29 cellular contexts compared by ENCODE assay signal in genomic region chr2:36683002-36683401, GRCh38. TPM values are rescaled to one million over a fixed set of nuclear protein-coding genes. Genes with fewer than 3 reads are reported as not detected.
"Had no signal": no experiment of that assay in that cellular context is flagged by ENCODE, and none has a peak within 500 bp of the region (broad histone marks: within the 10 kb centered on the region; RNA-seq: fewer than 3 reads in every experiment).

No MANE protein-coding gene starts in this region.

- H3K27ac Mint-ChIP-seq: stimulated activated effector memory CD8-positive, alpha-beta T cell treated with anti-CD3 and anti-CD28 coated beads, Interleukin-12 subunit alpha, Interleukin-12 subunit beta, amount 100 ng/mL, for 72 hours; stimulated activated memory B cell treated with anti-CD40 and anti-IgM and Interleukin-4, amounts not matched to agents 10 μg/mL and 1 μg/mL and 100 μg/mL, for 72 hours; stimulated activated naive B cell treated with anti-CD40 and anti-IgM and Interleukin-4, amounts not matched to agents 10 μg/mL and 1 μg/mL and 100 μg/mL, for 72 hours; stimulated activated naive CD8-positive, alpha-beta T cell treated with anti-CD3 and anti-CD28 coated beads, Interleukin-15, amount 100 ng/mL, for 72 hours; stimulated activated naive CD8-positive, alpha-beta T cell treated with anti-CD3 and anti-CD28 coated beads, Interleukin-15, Interleukin-2, amounts not matched to agents 100 ng/mL and 50 ng/mL, for 24 hours; type B pancreatic cell had no signal

- H3K4me3 ChIP-seq: stomach, suprapubic skin, testis, thoracic aorta, thyroid gland, tibial artery, tibial nerve, transverse colon, upper lobe of left lung, upper lobe of right lung, uterus, vagina had no signal

- H3K36me3 Mint-ChIP-seq: stimulated activated effector memory CD8-positive, alpha-beta T cell treated with anti-CD3 and anti-CD28 coated beads, Interleukin-12 subunit alpha, Interleukin-12 subunit beta, amount 100 ng/mL, for 72 hours; stimulated activated memory B cell treated with anti-CD40 and anti-IgM and Interleukin-4, amounts not matched to agents 10 μg/mL and 1 μg/mL and 100 μg/mL, for 72 hours had no signal

- H3K4me1 Mint-ChIP-seq: stimulated activated effector memory CD8-positive, alpha-beta T cell treated with anti-CD3 and anti-CD28 coated beads, Interleukin-12 subunit alpha, Interleukin-12 subunit beta, amount 100 ng/mL, for 72 hours; stimulated activated memory B cell treated with anti-CD40 and anti-IgM and Interleukin-4, amounts not matched to agents 10 μg/mL and 1 μg/mL and 100 μg/mL, for 72 hours had no signal

- DNase-seq: stimulated activated CD4-positive, alpha-beta T cell treated with anti-CD3 and anti-CD28 coated beads, Interleukin-4, amount 100 ng/mL, for 1 hour; stimulated activated CD4-positive, alpha-beta T cell treated with anti-CD3 and anti-CD28 coated beads, Interleukin-4, amount 100 ng/mL, for 24 hours; stimulated activated CD4-positive, alpha-beta T cell treated with anti-CD3 and anti-CD28 coated beads, Interleukin-4, amount 100 ng/mL, for 4 hours; stimulated activated CD8-positive, alpha-beta memory T cell treated with anti-CD3 and anti-CD28 coated beads, Interleukin-4, amount 100 ng/mL, for 48 hours; stimulated activated naive B cell treated with anti-CD40 and anti-IgM and Interleukin-4, amounts not matched to agents 10 μg/mL and 1 μg/mL and 100 μg/mL, for 72 hours; stimulated activated naive CD4-positive, alpha-beta T cell; stimulated activated naive CD4-positive, alpha-beta T cell treated with Interleukin-2 at 50 U/mL for 16 hours; stimulated activated naive CD8-positive, alpha-beta T cell treated with anti-CD3 and anti-CD28 coated beads, Interleukin-15, amount 100 ng/mL, for 72 hours; stimulated activated naive CD8-positive, alpha-beta T cell treated with anti-CD3 and anti-CD28 coated beads, Interleukin-15, Interleukin-2, amounts not matched to agents 100 U/mL and 50 U/mL, for 24 hours; stomach; substantia nigra; testis; thyroid gland; tibial artery; transverse colon; trophoblast cell; upper lobe of left lung; upper lobe of right lung; uterus had no signal

- H3K4me3 Mint-ChIP-seq: stimulated activated effector memory CD8-positive, alpha-beta T cell treated with anti-CD3 and anti-CD28 coated beads, Interleukin-12 subunit alpha, Interleukin-12 subunit beta, amount 100 ng/mL, for 72 hours; stimulated activated memory B cell treated with anti-CD40 and anti-IgM and Interleukin-4, amounts not matched to agents 10 μg/mL and 1 μg/mL and 100 μg/mL, for 72 hours; stimulated activated naive B cell treated with anti-CD40 and anti-IgM and Interleukin-4, amounts not matched to agents 10 μg/mL and 1 μg/mL and 100 μg/mL, for 72 hours; stimulated activated naive CD8-positive, alpha-beta T cell treated with anti-CD3 and anti-CD28 coated beads, Interleukin-15, amount 100 ng/mL, for 72 hours; stimulated activated naive CD8-positive, alpha-beta T cell treated with anti-CD3 and anti-CD28 coated beads, Interleukin-15, Interleukin-2, amounts not matched to agents 100 ng/mL and 50 ng/mL, for 24 hours; type B pancreatic cell had no signal

- FAIRE-seq: urothelium cell line had no signal

- H3K27me3 Mint-ChIP-seq: stimulated activated naive CD8-positive, alpha-beta T cell treated with anti-CD3 and anti-CD28 coated beads, Interleukin-15, amount 100 ng/mL, for 72 hours had no signal

- H3K4me1 ChIP-seq: stomach, suprapubic skin, testis, thyroid gland, tibial artery, tibial nerve, transverse colon, upper lobe of left lung, upper lobe of right lung, uterus, vagina had no signal

- H3K27me3 ChIP-seq: stomach, suprapubic skin, testis, thyroid gland, tibial artery, tibial nerve, transverse colon, upper lobe of left lung, upper lobe of right lung, uterus, vagina had no signal

- ATAC-seq: stimulated activated effector memory CD8-positive, alpha-beta T cell treated with anti-CD3 and anti-CD28 coated beads, Interleukin-12 subunit alpha, Interleukin-12 subunit beta, amount 100 ng/mL, for 72 hours; stimulated activated memory B cell treated with anti-CD40 and anti-IgM and Interleukin-4, amounts not matched to agents 10 μg/mL and 1 μg/mL and 100 μg/mL, for 72 hours; stimulated activated naive B cell treated with anti-CD40 and anti-IgM and Interleukin-4, amounts not matched to agents 10 μg/mL and 1 μg/mL and 100 μg/mL, for 72 hours; stimulated activated naive CD8-positive, alpha-beta T cell treated with anti-CD3 and anti-CD28 coated beads, Interleukin-15, amount 100 ng/mL, for 72 hours; stimulated activated naive CD8-positive, alpha-beta T cell treated with anti-CD3 and anti-CD28 coated beads, Interleukin-15, Interleukin-2, amounts not matched to agents 100 U/mL and 50 U/mL, for 24 hours; upper lobe of right lung had no signal

- H3K36me3 ChIP-seq: stomach, suprapubic skin, thoracic aorta, thyroid gland, tibial artery, tibial nerve, transverse colon, upper lobe of left lung, upper lobe of right lung, uterus, vagina had no signal

- H3K9me3 ChIP-seq: suprapubic skin, testis, thoracic aorta, thyroid gland, tibial artery, upper lobe of left lung, upper lobe of right lung, uterus had no signal

- H3K27ac ChIP-seq: stomach, suprapubic skin, testis, thoracic aorta, thyroid gland, tibial artery, tibial nerve, transverse colon, upper lobe of left lung, upper lobe of right lung, uterus, vagina had no signal

RNA-seq across cellular contexts. Expression of gene VIT, which starts 13.5 kb away (rescaled TPM):
- total RNA-seq: temporal lobe had no signal
